9 cellular contexts compared by ENCODE assay signal in the genomic region with DNA sequence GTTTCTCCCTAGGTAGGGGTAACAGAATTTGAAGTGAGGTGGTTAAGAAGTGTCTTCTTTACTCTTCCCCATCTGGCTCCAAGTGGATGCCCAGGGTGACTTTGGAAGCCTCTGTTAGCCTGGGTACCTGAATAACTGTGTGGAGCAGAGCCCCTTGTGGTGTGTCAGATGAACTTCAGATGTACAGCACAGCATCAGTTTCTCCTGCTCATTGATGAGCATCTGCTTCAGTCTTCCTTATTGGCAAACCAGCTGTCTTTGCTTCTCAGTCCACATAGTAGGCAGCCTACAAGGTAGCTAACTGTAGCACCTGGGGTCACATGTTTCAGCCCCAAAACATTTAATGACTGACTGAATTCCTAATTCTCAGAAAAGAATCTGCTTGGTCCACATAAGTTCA. TPM values are rescaled to one million over a fixed set of nuclear protein-coding genes. Genes with fewer than 3 reads are reported as not detected.
DNase-seq lines count a peak whose midpoint lies in the region; ATAC-seq and TF ChIP-seq lines count a peak whose summit lies in the region.
"Had no signal": no experiment of that assay in that cellular context is flagged by ENCODE, and none has a peak within 500 bp of the region (broad histone marks: within the 10 kb centered on the region; RNA-seq: fewer than 3 reads in every experiment).

No MANE protein-coding gene starts in this region.

- H3K9me3 Mint-ChIP-seq in chondrocyte (ENCODE audit: low read depth) = no peaks in the 10 kb centered on the region
- H3K9me3 Mint-ChIP-seq in stimulated activated effector memory CD8-positive, alpha-beta T cell treated with anti-CD3 and anti-CD28 coated beads, Interleukin-12 subunit alpha, Interleukin-12 subunit beta, amount 100 ng/mL, for 72 hours = no peaks in the 10 kb centered on the region
- H3K9me3 Mint-ChIP-seq: CD4-positive, CD25-positive, alpha-beta regulatory T cell had no signal

- no peak overlapping the region for H3K27ac ChIP-seq in spleen

- no peak overlapping the region for H3K4me3 ChIP-seq in spleen

- no peaks in the 10 kb centered on the region for H3K27me3 Mint-ChIP-seq in chondrocyte (ENCODE audit: low read depth)
- H3K27me3 Mint-ChIP-seq: CD4-positive, CD25-positive, alpha-beta regulatory T cell had no signal

- H3K4me1 Mint-ChIP-seq in chondrocyte (ENCODE audit: low read depth) = no peaks in the 10 kb centered on the region
- no peaks in the 10 kb centered on the region for H3K4me1 Mint-ChIP-seq in stimulated activated effector memory CD8-positive, alpha-beta T cell treated with anti-CD3 and anti-CD28 coated beads, Interleukin-12 subunit alpha, Interleukin-12 subunit beta, amount 100 ng/mL, for 72 hours
- H3K4me1 Mint-ChIP-seq: CD4-positive, CD25-positive, alpha-beta regulatory T cell had no signal

- DNase-seq in NCI-H2171 treated with DMSO at 0.1 percent for 48 hours (lab: John Stamatoyannopoulos, UW) = peak; percentile 45
- DNase-seq in NCI-H2171 (lab: John Stamatoyannopoulos, UW) = no peak
- DNase-seq in NCI-H146 treated with DMSO at 0.1 percent for 48 hours (lab: John Stamatoyannopoulos, UW; ENCODE audit: unreplicated experiment) = peak; percentile 73
- no peak for DNase-seq in chondrocyte (ENCODE audit: low spot score)
- DNase-seq in stimulated activated effector memory CD8-positive, alpha-beta T cell treated with anti-CD3 and anti-CD28 coated beads, Interleukin-12 subunit alpha, Interleukin-12 subunit beta, amount 100 ng/mL, for 72 hours (ENCODE audit: low spot score in 2 of 2) = no peak
- no peak for DNase-seq in spleen

- H3K36me3 ChIP-seq in spleen = no peaks in the 10 kb centered on the region

- H3K27ac Mint-ChIP-seq in chondrocyte (ENCODE audit: unreplicated experiment) = no peak overlapping the region
- no peak overlapping the region for H3K27ac Mint-ChIP-seq in stimulated activated effector memory CD8-positive, alpha-beta T cell treated with anti-CD3 and anti-CD28 coated beads, Interleukin-12 subunit alpha, Interleukin-12 subunit beta, amount 100 ng/mL, for 72 hours
- H3K27ac Mint-ChIP-seq: CD4-positive, CD25-positive, alpha-beta regulatory T cell had no signal

- H3K27me3 ChIP-seq in spleen (replicated peaks in 1 of 7) = no peaks in the 10 kb centered on the region

- peak; percentile 86 for ATAC-seq in GM21619 (IDR thresholded peaks at IDR 0.05; ENCODE audit: unreplicated experiment)
- peak; percentile 69 for ATAC-seq in stimulated activated effector memory CD8-positive, alpha-beta T cell treated with anti-CD3 and anti-CD28 coated beads, Interleukin-12 subunit alpha, Interleukin-12 subunit beta, amount 100 ng/mL, for 72 hours
- ATAC-seq in HG02571 (IDR thresholded peaks at IDR 0.05; ENCODE audit: unreplicated experiment) = no peak

- no peaks in the 10 kb centered on the region for H3K36me3 Mint-ChIP-seq in chondrocyte (ENCODE audit: low read depth)
- H3K36me3 Mint-ChIP-seq in stimulated activated effector memory CD8-positive, alpha-beta T cell treated with anti-CD3 and anti-CD28 coated beads, Interleukin-12 subunit alpha, Interleukin-12 subunit beta, amount 100 ng/mL, for 72 hours = no peaks in the 10 kb centered on the region
- H3K36me3 Mint-ChIP-seq: CD4-positive, CD25-positive, alpha-beta regulatory T cell had no signal

- no peak overlapping the region for H3K4me3 Mint-ChIP-seq in chondrocyte (ENCODE audit: unreplicated experiment)
- no peak overlapping the region for H3K4me3 Mint-ChIP-seq in stimulated activated effector memory CD8-positive, alpha-beta T cell treated with anti-CD3 and anti-CD28 coated beads, Interleukin-12 subunit alpha, Interleukin-12 subunit beta, amount 100 ng/mL, for 72 hours
- H3K4me3 Mint-ChIP-seq: CD4-positive, CD25-positive, alpha-beta regulatory T cell had no signal

- H3K4me1 ChIP-seq in spleen = no peaks in the 10 kb centered on the region

- TF ChIP-seq CTCF in chondrocyte (IDR thresholded peaks at IDR 0.05) = peak; percentile 66
- TF ChIP-seq CTCF in spleen (IDR thresholded peaks at IDR 0.05 in 8 of 11, conservative IDR thresholded peaks at IDR 0.05 in 3 of 11) = peak in 3 of 11 experiments; percentile 15 to 31 (median 27)

- H3K9me3 ChIP-seq in spleen = peaks cover 0 to 3% (median 0%) of the 10 kb centered on the region in 8 donors

- no peak for TF ChIP-seq POLR2A in spleen (IDR thresholded peaks at IDR 0.05)

- intact Hi-C loops in spleen (cut with DNase I; ENCODE audit: low total_unique reads) = no loop called here

RNA-seq across cellular contexts. Expression of a gene that starts 56.2 kb away (rescaled TPM):
- total RNA-seq in chondrocyte (28.1 to 38.3 TPM (median 35.4 TPM) in 3 replicates), spleen (10 to 100 TPM in 6 of 7 donors, 1 to 10 TPM in 1; 5.1 to 22.0 (median 14.5) TPM)
- 1 to 10 TPM; 1.0 to 2.1 (median 1.5) TPM for polyA plus RNA-seq in spleen
- total RNA-seq: CD4-positive, CD25-positive, alpha-beta regulatory T cell had no signal

Comparison
In these comparisons a context has a peak if more than half of its experiments do, and no peak if none do; other contexts are left out.
1. DNase-seq: peak in NCI-H2171 treated with DMSO at 0.1 percent for 48 hours (single experiment) and NCI-H146 treated with DMSO at 0.1 percent for 48 hours (single experiment); none in NCI-H2171 (single experiment), chondrocyte (single experiment), stimulated activated effector memory CD8-positive, alpha-beta T cell treated with anti-CD3 and anti-CD28 coated beads, Interleukin-12 subunit alpha, Interleukin-12 subunit beta, amount 100 ng/mL, for 72 hours (0 of 2) and spleen (single experiment).